ENCODE assay signal across 1 cellular context in the genomic region with DNA sequence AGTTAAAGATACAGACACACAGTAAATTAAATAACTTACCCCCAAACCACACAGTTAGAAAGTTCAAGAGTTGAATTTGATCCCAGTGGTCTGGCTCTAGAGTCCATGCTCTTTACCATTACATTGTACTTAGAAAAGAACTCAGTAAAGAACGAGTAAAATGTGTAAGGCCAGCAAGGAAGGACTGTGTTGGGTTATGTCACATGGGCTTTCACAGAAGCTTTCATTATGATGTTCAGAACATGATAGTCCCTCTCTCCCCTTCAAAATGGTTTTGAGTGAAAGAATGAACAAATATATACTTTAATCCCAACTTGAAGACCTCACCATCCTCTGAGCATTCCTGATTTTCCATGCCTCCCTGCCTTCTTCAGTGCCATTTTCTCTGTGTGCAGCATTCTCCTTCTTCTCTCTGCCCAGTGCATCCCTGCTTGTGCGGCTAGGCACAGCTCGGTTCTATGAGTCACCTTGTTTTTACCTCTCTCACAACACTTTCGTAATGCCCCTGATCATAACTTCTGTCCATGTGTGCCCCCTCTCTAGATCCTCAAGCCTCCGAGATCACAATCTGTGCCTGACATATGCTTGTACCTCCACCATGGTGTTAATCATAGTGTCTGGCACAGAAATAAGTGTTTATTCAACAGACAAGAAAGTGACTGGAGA.
TF ChIP-seq lines count a peak whose summit lies in the region.

No MANE protein-coding gene starts in this region.

TF ChIP-seq in GM23338, 12 proteins besides CTCF, POLR2A, EP300 and RAD21:
- TF ChIP-seq, protein P1, sequence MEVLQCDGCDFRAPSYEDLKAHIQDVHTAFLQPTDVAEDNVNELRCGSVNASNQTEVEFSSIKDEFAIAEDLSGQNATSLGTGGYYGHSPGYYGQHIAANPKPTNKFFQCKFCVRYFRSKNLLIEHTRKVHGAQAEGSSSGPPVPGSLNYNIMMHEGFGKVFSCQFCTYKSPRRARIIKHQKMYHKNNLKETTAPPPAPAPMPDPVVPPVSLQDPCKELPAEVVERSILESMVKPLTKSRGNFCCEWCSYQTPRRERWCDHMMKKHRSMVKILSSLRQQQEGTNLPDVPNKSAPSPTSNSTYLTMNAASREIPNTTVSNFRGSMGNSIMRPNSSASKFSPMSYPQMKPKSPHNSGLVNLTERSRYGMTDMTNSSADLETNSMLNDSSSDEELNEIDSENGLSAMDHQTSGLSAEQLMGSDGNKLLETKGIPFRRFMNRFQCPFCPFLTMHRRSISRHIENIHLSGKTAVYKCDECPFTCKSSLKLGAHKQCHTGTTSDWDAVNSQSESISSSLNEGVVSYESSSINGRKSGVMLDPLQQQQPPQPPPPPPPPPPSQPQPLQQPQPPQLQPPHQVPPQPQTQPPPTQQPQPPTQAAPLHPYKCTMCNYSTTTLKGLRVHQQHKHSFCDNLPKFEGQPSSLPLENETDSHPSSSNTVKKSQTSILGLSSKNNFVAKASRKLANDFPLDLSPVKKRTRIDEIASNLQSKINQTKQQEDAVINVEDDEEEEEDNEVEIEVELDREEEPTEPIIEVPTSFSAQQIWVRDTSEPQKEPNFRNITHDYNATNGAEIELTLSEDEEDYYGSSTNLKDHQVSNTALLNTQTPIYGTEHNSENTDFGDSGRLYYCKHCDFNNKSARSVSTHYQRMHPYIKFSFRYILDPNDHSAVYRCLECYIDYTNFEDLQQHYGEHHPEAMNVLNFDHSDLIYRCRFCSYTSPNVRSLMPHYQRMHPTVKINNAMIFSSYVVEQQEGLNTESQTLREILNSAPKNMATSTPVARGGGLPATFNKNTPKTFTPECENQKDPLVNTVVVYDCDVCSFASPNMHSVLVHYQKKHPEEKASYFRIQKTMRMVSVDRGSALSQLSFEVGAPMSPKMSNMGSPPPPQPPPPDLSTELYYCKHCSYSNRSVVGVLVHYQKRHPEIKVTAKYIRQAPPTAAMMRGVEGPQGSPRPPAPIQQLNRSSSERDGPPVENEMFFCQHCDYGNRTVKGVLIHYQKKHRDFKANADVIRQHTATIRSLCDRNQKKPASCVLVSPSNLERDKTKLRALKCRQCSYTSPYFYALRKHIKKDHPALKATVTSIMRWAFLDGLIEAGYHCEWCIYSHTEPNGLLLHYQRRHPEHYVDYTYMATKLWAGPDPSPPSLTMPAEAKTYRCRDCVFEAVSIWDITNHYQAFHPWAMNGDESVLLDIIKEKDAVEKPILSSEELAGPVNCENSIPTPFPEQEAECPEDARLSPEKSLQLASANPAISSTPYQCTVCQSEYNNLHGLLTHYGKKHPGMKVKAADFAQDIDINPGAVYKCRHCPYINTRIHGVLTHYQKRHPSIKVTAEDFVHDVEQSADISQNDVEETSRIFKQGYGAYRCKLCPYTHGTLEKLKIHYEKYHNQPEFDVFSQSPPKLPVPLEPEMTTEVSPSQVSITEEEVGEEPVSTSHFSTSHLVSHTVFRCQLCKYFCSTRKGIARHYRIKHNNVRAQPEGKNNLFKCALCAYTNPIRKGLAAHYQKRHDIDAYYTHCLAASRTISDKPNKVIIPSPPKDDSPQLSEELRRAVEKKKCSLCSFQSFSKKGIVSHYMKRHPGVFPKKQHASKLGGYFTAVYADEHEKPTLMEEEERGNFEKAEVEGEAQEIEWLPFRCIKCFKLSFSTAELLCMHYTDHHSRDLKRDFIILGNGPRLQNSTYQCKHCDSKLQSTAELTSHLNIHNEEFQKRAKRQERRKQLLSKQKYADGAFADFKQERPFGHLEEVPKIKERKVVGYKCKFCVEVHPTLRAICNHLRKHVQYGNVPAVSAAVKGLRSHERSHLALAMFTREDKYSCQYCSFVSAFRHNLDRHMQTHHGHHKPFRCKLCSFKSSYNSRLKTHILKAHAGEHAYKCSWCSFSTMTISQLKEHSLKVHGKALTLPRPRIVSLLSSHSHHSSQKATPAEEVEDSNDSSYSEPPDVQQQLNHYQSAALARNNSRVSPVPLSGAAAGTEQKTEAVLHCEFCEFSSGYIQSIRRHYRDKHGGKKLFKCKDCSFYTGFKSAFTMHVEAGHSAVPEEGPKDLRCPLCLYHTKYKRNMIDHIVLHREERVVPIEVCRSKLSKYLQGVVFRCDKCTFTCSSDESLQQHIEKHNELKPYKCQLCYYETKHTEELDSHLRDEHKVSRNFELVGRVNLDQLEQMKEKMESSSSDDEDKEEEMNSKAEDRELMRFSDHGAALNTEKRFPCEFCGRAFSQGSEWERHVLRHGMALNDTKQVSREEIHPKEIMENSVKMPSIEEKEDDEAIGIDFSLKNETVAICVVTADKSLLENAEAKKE (CRISPR knock-in tag; IDR thresholded peaks at IDR 0.05): no peak
- TF ChIP-seq ZNF331 (CRISPR knock-in tag; IDR thresholded peaks at IDR 0.05; ENCODE audit: low read depth) (no peak), STAT1 (IDR thresholded peaks at IDR 0.05; ENCODE audit: unreplicated experiment) (no peak), EZH2phosphoT487 (IDR thresholded peaks at IDR 0.05; ENCODE audit: unreplicated experiment) (no peak), EZH2 (IDR thresholded peaks at IDR 0.05; ENCODE audit: low read depth, unreplicated experiment) (no peak), ETS1 (IDR thresholded peaks at IDR 0.05) (no peak), CREB1 (CRISPR knock-in tag; IDR thresholded peaks at IDR 0.05; ENCODE audit: low read depth) (no peak), POLR2AphosphoS5 (IDR thresholded peaks at IDR 0.05; ENCODE audit: low read depth) (no peak), NANOG (IDR thresholded peaks at IDR 0.05; ENCODE audit: borderline replicate concordance) (no peak)
- TF ChIP-seq, protein P2, sequence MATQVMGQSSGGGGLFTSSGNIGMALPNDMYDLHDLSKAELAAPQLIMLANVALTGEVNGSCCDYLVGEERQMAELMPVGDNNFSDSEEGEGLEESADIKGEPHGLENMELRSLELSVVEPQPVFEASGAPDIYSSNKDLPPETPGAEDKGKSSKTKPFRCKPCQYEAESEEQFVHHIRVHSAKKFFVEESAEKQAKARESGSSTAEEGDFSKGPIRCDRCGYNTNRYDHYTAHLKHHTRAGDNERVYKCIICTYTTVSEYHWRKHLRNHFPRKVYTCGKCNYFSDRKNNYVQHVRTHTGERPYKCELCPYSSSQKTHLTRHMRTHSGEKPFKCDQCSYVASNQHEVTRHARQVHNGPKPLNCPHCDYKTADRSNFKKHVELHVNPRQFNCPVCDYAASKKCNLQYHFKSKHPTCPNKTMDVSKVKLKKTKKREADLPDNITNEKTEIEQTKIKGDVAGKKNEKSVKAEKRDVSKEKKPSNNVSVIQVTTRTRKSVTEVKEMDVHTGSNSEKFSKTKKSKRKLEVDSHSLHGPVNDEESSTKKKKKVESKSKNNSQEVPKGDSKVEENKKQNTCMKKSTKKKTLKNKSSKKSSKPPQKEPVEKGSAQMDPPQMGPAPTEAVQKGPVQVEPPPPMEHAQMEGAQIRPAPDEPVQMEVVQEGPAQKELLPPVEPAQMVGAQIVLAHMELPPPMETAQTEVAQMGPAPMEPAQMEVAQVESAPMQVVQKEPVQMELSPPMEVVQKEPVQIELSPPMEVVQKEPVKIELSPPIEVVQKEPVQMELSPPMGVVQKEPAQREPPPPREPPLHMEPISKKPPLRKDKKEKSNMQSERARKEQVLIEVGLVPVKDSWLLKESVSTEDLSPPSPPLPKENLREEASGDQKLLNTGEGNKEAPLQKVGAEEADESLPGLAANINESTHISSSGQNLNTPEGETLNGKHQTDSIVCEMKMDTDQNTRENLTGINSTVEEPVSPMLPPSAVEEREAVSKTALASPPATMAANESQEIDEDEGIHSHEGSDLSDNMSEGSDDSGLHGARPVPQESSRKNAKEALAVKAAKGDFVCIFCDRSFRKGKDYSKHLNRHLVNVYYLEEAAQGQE (IDR thresholded peaks at IDR 0.05; ENCODE audit: unreplicated experiment): no peak
TF ChIP-seq in GM23338: peak in this region for 0.
